ENCODE assay signal across 27 cellular contexts in the genomic region with DNA sequence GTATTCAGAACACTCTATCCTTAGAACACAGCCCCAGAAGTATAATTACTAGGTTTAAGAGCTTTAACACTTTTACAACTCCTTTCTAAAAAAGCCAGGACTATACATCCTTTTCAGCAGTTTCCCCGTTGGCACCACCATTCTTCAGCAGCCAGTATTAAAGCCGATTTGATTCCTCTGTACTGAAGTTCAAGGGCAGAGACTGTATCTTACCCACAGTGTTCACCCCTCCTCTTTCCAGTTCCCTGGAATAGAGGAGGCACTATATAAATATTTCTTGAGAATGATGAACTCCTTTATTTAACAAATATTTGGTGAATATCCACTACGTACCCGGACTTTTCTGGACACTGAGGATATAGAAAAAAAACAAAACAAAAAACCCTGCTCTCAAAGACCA.
"Had no signal": no experiment of that assay in that cellular context is flagged by ENCODE, and none has a peak within 500 bp of the region (broad histone marks: within the 10 kb centered on the region; RNA-seq: fewer than 3 reads in every experiment).

No MANE protein-coding gene starts in this region.

- H3K36me3 ChIP-seq: esophagus squamous epithelium, sigmoid colon, thoracic aorta, transverse colon, upper lobe of right lung, uterus had no signal

- H3K36me3 Mint-ChIP-seq: immature natural killer cell had no signal

- H3K4me1 ChIP-seq: uterus had no signal

- ATAC-seq: effector memory CD8-positive, alpha-beta T cell; naive thymus-derived CD4-positive, alpha-beta T cell; stimulated activated naive B cell treated with anti-CD40 and anti-IgM and Interleukin-4, amounts not matched to agents 10 μg/mL and 1 μg/mL and 100 μg/mL, for 72 hours had no signal

- H3K9me3 Mint-ChIP-seq: effector memory CD8-positive, alpha-beta T cell; immature natural killer cell; naive thymus-derived CD4-positive, alpha-beta T cell; stimulated activated naive B cell treated with anti-CD40 and anti-IgM and Interleukin-4, amounts not matched to agents 10 μg/mL and 1 μg/mL and 100 μg/mL, for 72 hours; stimulated activated naive CD8-positive, alpha-beta T cell treated with anti-CD3 and anti-CD28 coated beads, Interleukin-15, Interleukin-2, amounts not matched to agents 100 ng/mL and 50 ng/mL, for 24 hours had no signal

- H3K4me3 ChIP-seq: esophagus squamous epithelium, lung, sigmoid colon, spleen, thoracic aorta, transverse colon, upper lobe of right lung, uterus had no signal

- H3K27ac ChIP-seq: esophagus squamous epithelium, sigmoid colon, spleen, thoracic aorta, transverse colon, upper lobe of right lung, uterus had no signal

- H3K27me3 Mint-ChIP-seq: effector memory CD8-positive, alpha-beta T cell; naive thymus-derived CD4-positive, alpha-beta T cell; stimulated activated naive B cell treated with anti-CD40 and anti-IgM and Interleukin-4, amounts not matched to agents 10 μg/mL and 1 μg/mL and 100 μg/mL, for 72 hours; stimulated activated naive CD8-positive, alpha-beta T cell treated with anti-CD3 and anti-CD28 coated beads, Interleukin-15, Interleukin-2, amounts not matched to agents 100 ng/mL and 50 ng/mL, for 24 hours had no signal

- H3K9me3 ChIP-seq: esophagus squamous epithelium, sigmoid colon, spleen, thoracic aorta, transverse colon, upper lobe of right lung, uterus had no signal

- H3K27ac Mint-ChIP-seq: immature natural killer cell; stimulated activated naive B cell treated with anti-CD40 and anti-IgM and Interleukin-4, amounts not matched to agents 10 μg/mL and 1 μg/mL and 100 μg/mL, for 72 hours; stimulated activated naive CD8-positive, alpha-beta T cell treated with anti-CD3 and anti-CD28 coated beads, Interleukin-15, Interleukin-2, amounts not matched to agents 100 ng/mL and 50 ng/mL, for 24 hours had no signal

- H3K27me3 ChIP-seq: esophagus squamous epithelium, sigmoid colon, spleen, transverse colon, upper lobe of right lung, uterus had no signal

- H3K4me3 Mint-ChIP-seq: effector memory CD8-positive, alpha-beta T cell; immature natural killer cell; naive thymus-derived CD4-positive, alpha-beta T cell; nephron; stimulated activated naive B cell treated with anti-CD40 and anti-IgM and Interleukin-4, amounts not matched to agents 10 μg/mL and 1 μg/mL and 100 μg/mL, for 72 hours; stimulated activated naive CD8-positive, alpha-beta T cell treated with anti-CD3 and anti-CD28 coated beads, Interleukin-15, Interleukin-2, amounts not matched to agents 100 ng/mL and 50 ng/mL, for 24 hours had no signal

- DNase-seq: cerebellar nuclear complex; cortex of kidney; effector memory CD8-positive, alpha-beta T cell; esophagus squamous epithelium; foreskin melanocyte; glutamatergic neuron; hypothalamus; immature natural killer cell; kidney glomerular epithelial cell; left colon; mesenchymal stem cell; midbrain; naive thymus-derived CD4-positive, alpha-beta T cell; nucleus accumbens; posterior cingulate gyrus; retina; sigmoid colon; spleen; stimulated activated CD4-positive, alpha-beta T cell treated with anti-CD3 and anti-CD28 coated beads, Interleukin-4, amount 100 ng/mL, for 4 hours; stimulated activated naive B cell treated with anti-CD40 and anti-IgM and Interleukin-4, amounts not matched to agents 10 μg/mL and 1 μg/mL and 100 μg/mL, for 72 hours; transverse colon; upper lobe of right lung; uterus had no signal
